14 cellular contexts compared by ENCODE assay signal in genomic region chr7:77734590-77735421, GRCh38. TPM values are rescaled to one million over a fixed set of nuclear protein-coding genes. Genes with fewer than 3 reads are reported as not detected.
DNase-seq lines count a peak whose midpoint lies in the region; ATAC-seq and TF ChIP-seq lines count a peak whose summit lies in the region.
"Had no signal": no experiment of that assay in that cellular context is flagged by ENCODE, and none has a peak within 500 bp of the region (broad histone marks: within the 10 kb centered on the region; RNA-seq: fewer than 3 reads in every experiment).

No MANE protein-coding gene starts in this region.

- 47% methylated on average over 11 of the region's 11 CpGs for WGBS in hepatocyte (ENCODE audit: low lambda C conversion rate, missing lambda C conversion rate)

- H4K20me1 ChIP-seq in Karpas-422 (ENCODE audit: insufficient read depth, low read depth, low read length) (no peaks in the 10 kb centered on the region), hepatocyte (ENCODE audit: insufficient read depth, poor library complexity, severe bottlenecking) (peaks cover 38% of the 10 kb centered on the region)

- H3K4me3 ChIP-seq in Karpas-422 (ENCODE audit: low read length) (no peak overlapping the region), hepatocyte (no peak overlapping the region), parathyroid adenoma (ENCODE audit: low read depth, low read length) (no peak overlapping the region)

- peaks cover 16% of the 10 kb centered on the region for H3K4me1 ChIP-seq in Karpas-422 (ENCODE audit: low read length)
- no peaks in the 10 kb centered on the region for H3K4me1 ChIP-seq in hepatocyte (ENCODE audit: insufficient read depth)
- peaks cover 5% of the 10 kb centered on the region for H3K4me1 ChIP-seq in parathyroid adenoma

- no peak overlapping the region for H3K9ac ChIP-seq in Karpas-422 (ENCODE audit: low read length)
- no peak overlapping the region for H3K9ac ChIP-seq in parathyroid adenoma

- no peak for TF ChIP-seq CTCF in hepatocyte (IDR thresholded peaks at IDR 0.05; ENCODE audit: poor library complexity)
- no peak for TF ChIP-seq CTCF in parathyroid adenoma (IDR thresholded peaks at IDR 0.05)

- H3K27me3 ChIP-seq in Karpas-422 (ENCODE audit: low read length) (no peaks in the 10 kb centered on the region), hepatocyte (no peaks in the 10 kb centered on the region), parathyroid adenoma (ENCODE audit: control insufficient read depth, insufficient read depth, low read length) (no peaks in the 10 kb centered on the region)
- H3K27me3 ChIP-seq: foreskin keratinocyte had no signal

- H3K79me2 ChIP-seq in Karpas-422 (ENCODE audit: low read length) = peaks cover 94% of the 10 kb centered on the region
- peaks cover 84% of the 10 kb centered on the region for H3K79me2 ChIP-seq in hepatocyte
- peaks cover 30% of the 10 kb centered on the region for H3K79me2 ChIP-seq in parathyroid adenoma

- H3K4me2 ChIP-seq in Karpas-422 (ENCODE audit: low read depth, low read length, poor library complexity, severe bottlenecking) (no peak overlapping the region), hepatocyte (peak overlapping the region; percentile 33), parathyroid adenoma (ENCODE audit: low read length) (peak overlapping the region; percentile 32)

- H2AFZ ChIP-seq in Karpas-422 (ENCODE audit: low read length) (no peak overlapping the region), hepatocyte (no peak overlapping the region), parathyroid adenoma (no peak overlapping the region)

- H3K36me3 ChIP-seq in Karpas-422 (ENCODE audit: insufficient read depth, low read length) = peaks cover 7% of the 10 kb centered on the region; the same call in 1 of the 2 replicates
- H3K36me3 ChIP-seq in hepatocyte (replicated peaks; ENCODE audit: insufficient read depth, low read depth) = no peaks in the 10 kb centered on the region
- H3K36me3 ChIP-seq in parathyroid adenoma (ENCODE audit: control insufficient read depth, insufficient read depth, low read length) = no peaks in the 10 kb centered on the region

- ATAC-seq in esophagus mucosa = no peak
- ATAC-seq: foreskin keratinocyte, HCT116 had no signal

- H3K9me2 ChIP-seq in Karpas-422 (replicated peaks; ENCODE audit: insufficient read depth, low read length) (no peaks in the 10 kb centered on the region), hepatocyte (replicated peaks; ENCODE audit: insufficient read depth) (no peaks in the 10 kb centered on the region)

- no peaks in the 10 kb centered on the region for H3K9me3 ChIP-seq in Karpas-422 (ENCODE audit: low read length)
- H3K9me3 ChIP-seq in hepatocyte (ENCODE audit: low read depth) = no peaks in the 10 kb centered on the region
- H3K9me3 ChIP-seq in parathyroid adenoma (ENCODE audit: control insufficient read depth, low read length) = no peaks in the 10 kb centered on the region

- no peak for DNase-seq in Karpas-422
- DNase-seq in amniotic epithelial cell (ENCODE audit: low read depth) = peak; percentile 84
- peak; percentile 10 for DNase-seq in hepatocyte (ENCODE audit: low spot score)
- DNase-seq in SIG-M5 treated with dmso at 0.1 percent for 504 hours (lab: John Stamatoyannopoulos, UW; ENCODE audit: unreplicated experiment) = no peak
- no peak for DNase-seq in hepatic stellate cell (ENCODE audit: low spot score)
- DNase-seq: activated CD8-positive, alpha-beta memory T cell treated with anti-CD3 and anti-CD28 coated beads for 24 hours; activated effector memory CD4-positive, alpha-beta T cell treated with anti-CD3 and anti-CD28 coated beads, Interleukin-2, amount 50 U/mL, for 16 hours; C1 segment of cervical spinal cord; foreskin keratinocyte; NCI-H1436; NCI-H446 had no signal

- H3K27ac ChIP-seq in Karpas-422 (ENCODE audit: low read length) (peak overlapping the region; percentile 1; the same call in 1 of the 2 replicates), hepatocyte (peak overlapping the region; percentile 1), parathyroid adenoma (no peak overlapping the region)
- H3K27ac ChIP-seq: foreskin keratinocyte had no signal

RNA-seq across cellular contexts. Expression of gene RSBN1L, which starts 38.5 kb away (rescaled TPM):
- total RNA-seq in Karpas-422 (2014; rRNA removed; shearing (Covaris generic); ENCODE audit: low replicate concordance) = 14.1 and 33.7 TPM in 2 replicates
- total RNA-seq in hepatocyte (14.8 and 19.2 TPM in 2 replicates), esophagus mucosa (9.9 TPM)
- polyA plus RNA-seq in hepatocyte = 4.8 and 7.4 TPM in 2 replicates

Comparison
In these comparisons a context has a peak if more than half of its experiments do, and no peak if none do; other contexts are left out.
1. DNase-seq: peak in amniotic epithelial cell (single experiment) and hepatocyte (single experiment); none in Karpas-422 (single experiment), SIG-M5 treated with dmso at 0.1 percent for 504 hours (single experiment) and hepatic stellate cell (single experiment).